ENCODE assay signal across 13 cellular contexts in the genomic region with DNA sequence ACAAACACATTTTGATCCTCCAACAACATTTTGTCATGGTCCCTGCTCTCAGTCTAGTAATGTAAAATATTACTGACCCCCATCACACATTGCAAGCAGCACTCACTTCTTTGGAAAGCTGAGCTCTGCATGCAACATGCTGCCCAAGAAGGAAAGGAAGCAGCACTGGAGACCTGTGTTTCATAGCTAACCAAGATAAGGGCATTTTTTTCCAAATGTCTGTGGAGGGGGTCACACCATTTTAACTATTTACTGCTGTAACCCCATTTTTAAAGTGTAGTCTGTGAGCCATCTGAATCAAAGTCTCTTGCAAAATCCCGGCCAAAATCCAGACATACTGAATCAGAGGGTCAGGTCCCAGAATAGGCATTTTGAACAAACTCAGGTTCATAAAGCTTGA. TPM values are rescaled to one million over a fixed set of nuclear protein-coding genes. Genes with fewer than 3 reads are reported as not detected.
DNase-seq lines count a peak whose midpoint lies in the region; TF ChIP-seq lines count a peak whose summit lies in the region.
"Had no signal": no experiment of that assay in that cellular context is flagged by ENCODE, and none has a peak within 500 bp of the region (broad histone marks: within the 10 kb centered on the region; RNA-seq: fewer than 3 reads in every experiment).

No MANE protein-coding gene starts in this region.

- intact Hi-C loops in posterior vena cava (cut with DNase I), result no loop called here

- H3K27me3 Mint-ChIP-seq in chondrocyte (ENCODE audit: low read depth), result peaks cover 13% of the 10 kb centered on the region

- peaks cover 3% of the 10 kb centered on the region for H3K36me3 Mint-ChIP-seq in chondrocyte (ENCODE audit: low read depth)

- TF ChIP-seq CTCF in chondrocyte (IDR thresholded peaks at IDR 0.05), result no peak

- H3K9me3 Mint-ChIP-seq in chondrocyte (ENCODE audit: low read depth), result no peaks in the 10 kb centered on the region
- H3K9me3 Mint-ChIP-seq: CD4-positive, CD25-positive, alpha-beta regulatory T cell had no signal

- H3K27ac Mint-ChIP-seq in chondrocyte (ENCODE audit: unreplicated experiment), result no peak overlapping the region

- H3K4me3 Mint-ChIP-seq in chondrocyte (ENCODE audit: unreplicated experiment), result no peak overlapping the region
- H3K4me3 Mint-ChIP-seq: CD4-positive, CD25-positive, alpha-beta regulatory T cell had no signal

- peaks cover 46% of the 10 kb centered on the region for H3K4me1 Mint-ChIP-seq in chondrocyte (ENCODE audit: low read depth)

- DNase-seq in SIG-M5 treated with dmso at 0.1 percent for 504 hours (lab: John Stamatoyannopoulos, UW; ENCODE audit: unreplicated experiment) (peak; percentile 45), SIG-M5 (lab: John Stamatoyannopoulos, UW) (no peak), NOMO-1 treated with DMSO at 0.1 percent for 48 hours (lab: John Stamatoyannopoulos, UW; ENCODE audit: unreplicated experiment) (peak; percentile 15), chondrocyte (ENCODE audit: low spot score) (peak; percentile 1), posterior vena cava (ENCODE audit: low spot score) (peak; percentile 2), midbrain (lab: John Stamatoyannopoulos, UW) (no peak), retina (no peak)
- DNase-seq in central memory CD4-positive, alpha-beta T cell, result no peak
- DNase-seq: CD4-positive, CD25-positive, alpha-beta regulatory T cell; DMS79; NCI-H1092; NCI-H2107; NCI-H446 had no signal

RNA-seq across cellular contexts. Expression of a gene that starts 4.5 kb away (rescaled TPM):
- total RNA-seq in chondrocyte, result 0.12 to 0.36 TPM (median 0.27 TPM) in 3 replicates
- total RNA-seq in posterior vena cava, result 10 to 100 TPM; 11.0 to 13.3 TPM

RNA-seq across cellular contexts. Expression of a gene that starts 32.5 kb away (rescaled TPM):
- total RNA-seq in chondrocyte, result 7.7 to 10.5 TPM (median 8.5 TPM) in 3 replicates
- total RNA-seq in posterior vena cava, result 1 to 10 TPM; 4.8 to 6.5 TPM

Comparison
In these comparisons a context has a peak if more than half of its experiments do, and no peak if none do; other contexts are left out.
1. DNase-seq: peak in SIG-M5 treated with dmso at 0.1 percent for 504 hours (single experiment), NOMO-1 treated with DMSO at 0.1 percent for 48 hours (single experiment), chondrocyte (single experiment) and posterior vena cava (single experiment); none in SIG-M5 (single experiment), central memory CD4-positive, alpha-beta T cell (single experiment), midbrain (single experiment) and retina (single experiment).